Comparison of ENCODE assay signal across 29 cellular contexts in the genomic region with DNA sequence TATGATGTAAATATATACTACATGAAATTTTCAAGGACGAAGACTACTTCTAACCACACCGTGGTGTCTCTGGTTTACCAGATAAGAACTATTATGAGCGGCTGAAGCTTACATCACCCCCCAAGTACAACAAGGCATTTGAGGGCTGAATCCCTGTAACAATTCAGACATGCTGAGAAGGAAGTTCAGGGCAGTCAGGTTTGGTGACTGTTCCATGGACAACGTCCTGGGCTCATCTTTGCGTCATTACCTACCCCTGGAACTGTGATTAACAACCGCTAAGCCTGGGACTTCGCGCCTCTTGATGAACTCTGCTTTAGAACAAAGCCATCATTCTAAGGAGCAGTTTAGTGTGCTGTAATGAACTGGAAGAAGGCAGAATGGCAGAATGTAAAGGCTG.
DNase-seq lines count a peak whose midpoint lies in the region; FAIRE-seq and TF ChIP-seq lines count a peak whose summit lies in the region.
"Had no signal": no experiment of that assay in that cellular context is flagged by ENCODE, and none has a peak within 500 bp of the region (broad histone marks: within the 10 kb centered on the region; RNA-seq: fewer than 3 reads in every experiment).

No MANE protein-coding gene starts in this region.

- CTCF ChIA-PET in H1 (lab: Charles Lee; ENCODE audit: partially characterized antibody): interaction anchor here (1.1 kb wide), 1 partner anchor 49 kb away, joined by 4 read pairs; no protein-coding TSS in a partner anchor

- no peak overlapping the region for H2AK5ac ChIP-seq in H1 (ENCODE audit: low read depth, low read length)

- TF ChIP-seq CTCF in H1 (IDR thresholded peaks at IDR 0.05; ENCODE audit: control extremely low read depth in 1 of 3, insufficient read depth in 1 of 3, low read depth in 1 of 3, low read length in 3 of 3) (no peak), nephron progenitor cell (IDR thresholded peaks at IDR 0.05) (no peak), Peyer's patch (IDR thresholded peaks at IDR 0.05) (no peak), MM.1S (IDR thresholded peaks at IDR 0.05; ENCODE audit: low read length) (no peak), GM13977 (IDR thresholded peaks at IDR 0.05; ENCODE audit: extremely low read depth, insufficient read depth, missing control alignments) (no peak)

- H3K4me2 ChIP-seq in H1 (ENCODE audit: insufficient read depth in 1 of 2, low read depth in 2 of 2, low read length in 2 of 2): no peak overlapping the region
- H3K4me2 ChIP-seq in MM.1S (ENCODE audit: low read depth, low read length): no peak overlapping the region
- H3K4me2 ChIP-seq: A549 had no signal

- H3K4me3 ChIP-seq in H1 (ENCODE audit: extremely low read depth in 1 of 4, insufficient read depth in 2 of 4, low read depth in 3 of 4, low read length in 4 of 4) (no peak overlapping the region), Peyer's patch (no peak overlapping the region), MM.1S (ENCODE audit: low read length) (no peak overlapping the region)
- H3K4me3 ChIP-seq: A549, cardiac muscle cell, coronary artery, vagina had no signal

- H3K23ac ChIP-seq in H1 (ENCODE audit: insufficient read length): no peak overlapping the region

- no peak overlapping the region for H3K4ac ChIP-seq in H1 (replicated peaks; ENCODE audit: insufficient read length, low read depth, low read length)

- H3K9me2 ChIP-seq in MM.1S (replicated peaks; ENCODE audit: insufficient read depth, low read length): no peaks in the 10 kb centered on the region

- no peak overlapping the region for H2BK12ac ChIP-seq in H1 (ENCODE audit: low read depth, low read length)

- no peaks in the 10 kb centered on the region for H3K23me2 ChIP-seq in H1 (ENCODE audit: low read depth, low read length)

- H3K27ac Mint-ChIP-seq in nephron progenitor cell: peak overlapping the region; percentile 76
- H3K27ac Mint-ChIP-seq: activated CD4-positive, alpha-beta memory T cell treated with anti-CD3 and anti-CD28 coated beads for 36 hours; CD8-positive, alpha-beta memory T cell; memory B cell; T-cell had no signal

- no peaks in the 10 kb centered on the region for H3K4me1 ChIP-seq in H1 (replicated peaks in 1 of 4; ENCODE audit: control insufficient read depth in 3 of 4, insufficient read depth in 4 of 4, low read length in 3 of 4)
- H3K4me1 ChIP-seq in Peyer's patch: no peaks in the 10 kb centered on the region
- H3K4me1 ChIP-seq in MM.1S (ENCODE audit: low read length): 0 out of 2 replicates have a peak, but pooled peaks cover 6% of the 10 kb centered on the region
- H3K4me1 ChIP-seq: A549 had no signal

- no peak overlapping the region for H3K27ac ChIP-seq in H1 (ENCODE audit: low read depth, low read length)
- no peak overlapping the region for H3K27ac ChIP-seq in Peyer's patch
- no peak overlapping the region for H3K27ac ChIP-seq in MM.1S (ENCODE audit: low read length)
- H3K27ac ChIP-seq: A549, coronary artery, vagina had no signal

- H4K20me1 ChIP-seq in H1 (replicated peaks in 1 of 2; ENCODE audit: control insufficient read depth in 1 of 2, insufficient read depth in 2 of 2, low read length in 2 of 2) (no peaks in the 10 kb centered on the region), MM.1S (ENCODE audit: insufficient read depth, low read length) (no peaks in the 10 kb centered on the region)

- H3K27me3 ChIP-seq in H1 (replicated peaks in 1 of 4; ENCODE audit: control insufficient read depth in 3 of 4, extremely low read depth in 1 of 4, insufficient read depth in 3 of 4, low read length in 3 of 4) (no peaks in the 10 kb centered on the region), Peyer's patch (no peaks in the 10 kb centered on the region), MM.1S (replicated peaks; ENCODE audit: insufficient read depth, low read length) (no peaks in the 10 kb centered on the region)
- H3K27me3 ChIP-seq: cardiac muscle cell, vagina had no signal

- H3K36me3 ChIP-seq in H1 (ENCODE audit: control insufficient read depth in 2 of 4, insufficient read depth in 4 of 4, low read length in 3 of 4) (no peaks in the 10 kb centered on the region), Peyer's patch (no peaks in the 10 kb centered on the region), MM.1S (replicated peaks; ENCODE audit: insufficient read depth, low read length) (no peaks in the 10 kb centered on the region)
- H3K36me3 ChIP-seq: cardiac muscle cell, vagina had no signal

- H3K9ac ChIP-seq in H1 (replicated peaks in 1 of 4; ENCODE audit: extremely low read depth in 1 of 4, low read depth in 3 of 4, low read length in 3 of 4) (no peak overlapping the region), MM.1S (ENCODE audit: low read length) (no peak overlapping the region)

- no peaks in the 10 kb centered on the region for H3K79me2 ChIP-seq in H1 (ENCODE audit: control insufficient read depth in 1 of 2, insufficient read depth in 2 of 2, low read length in 2 of 2)
- no peaks in the 10 kb centered on the region for H3K79me2 ChIP-seq in MM.1S (ENCODE audit: low read length)

- H3K27me3 Mint-ChIP-seq in nephron progenitor cell (ENCODE audit: low read depth, poor library complexity): no peaks in the 10 kb centered on the region
- H3K27me3 Mint-ChIP-seq: activated CD4-positive, alpha-beta memory T cell treated with anti-CD3 and anti-CD28 coated beads for 36 hours; CD8-positive, alpha-beta memory T cell; T-cell had no signal

- no peak overlapping the region for H4K5ac ChIP-seq in H1 (ENCODE audit: insufficient read length, low read depth, low read length)

- 0 out of 2 replicates have a peak overlapping the region, but pooled peaks have one; percentile 61 for H2AFZ ChIP-seq in H1 (ENCODE audit: low read length)
- no peak overlapping the region for H2AFZ ChIP-seq in MM.1S (ENCODE audit: low read length)

- H3K36me3 Mint-ChIP-seq in nephron progenitor cell (ENCODE audit: low read depth): peaks cover 11% of the 10 kb centered on the region
- H3K36me3 Mint-ChIP-seq: activated CD4-positive, alpha-beta memory T cell treated with anti-CD3 and anti-CD28 coated beads for 36 hours; CD8-positive, alpha-beta memory T cell; memory B cell; T-cell had no signal

- H3K79me1 ChIP-seq in H1 (ENCODE audit: low read depth, low read length): no peaks in the 10 kb centered on the region

- in situ Hi-C loops in GM13977 (cut with MboI; ENCODE audit: low pct_unique_long_range_greater_than_20kb, low sequenced_read_pairs, unreplicated experiment): loop anchor here (25.0 kb wide), 2 partner anchors 701 to 801 kb away; partner anchors contain the start of gene PRICKLE1

- peaks cover 10% of the 10 kb centered on the region for H3K9me3 Mint-ChIP-seq in nephron progenitor cell
- H3K9me3 Mint-ChIP-seq: activated CD4-positive, alpha-beta memory T cell treated with anti-CD3 and anti-CD28 coated beads for 36 hours; memory B cell; T-cell had no signal

- no peak overlapping the region for H2BK120ac ChIP-seq in H1 (replicated peaks; ENCODE audit: low read depth, low read length)

- TF ChIP-seq EP300 in H1 (IDR thresholded peaks at IDR 0.05; ENCODE audit: borderline replicate concordance in 1 of 2, low read depth in 2 of 2, low read length in 2 of 2): no peak

- H3K9me3 ChIP-seq in H1 (ENCODE audit: insufficient read depth in 2 of 2, low read depth in 1 of 2, low read length in 1 of 2) (no peaks in the 10 kb centered on the region), Peyer's patch (no peaks in the 10 kb centered on the region), MM.1S (replicated peaks; ENCODE audit: insufficient read depth, low read length) (no peaks in the 10 kb centered on the region)
- H3K9me3 ChIP-seq: A549, vagina had no signal

- no peak for TF ChIP-seq POLR2A in H1 (IDR thresholded peaks at IDR 0.05; ENCODE audit: control extremely low read depth in 1 of 2, low read depth in 2 of 2, low read length in 2 of 2)
- no peak for TF ChIP-seq POLR2A in Peyer's patch (IDR thresholded peaks at IDR 0.05)

- 90% methylated on average over 8 of the region's 8 CpGs; no CpG with 5 or more reads in 1 of the 2 experiments for WGBS in H1 (ENCODE audit: extremely low coverage in 1 of 2, insufficient coverage in 1 of 2, insufficient read length in 1 of 2, insufficient replicate concordance in 2 of 2, low coverage in 1 of 2, low lambda C conversion rate in 2 of 2, missing lambda C conversion rate in 1 of 2), 2 experiments

- no peak overlapping the region for H2BK20ac ChIP-seq in H1 (ENCODE audit: low read length)

- FAIRE-seq in H1 (lab: Jason Lieb, UNC): no peak
- FAIRE-seq: A549, RCC 7860 had no signal

- DNase-seq in ELF-1 (ENCODE audit: low read depth, low spot score): peak; percentile 28
- DNase-seq in NOMO-1 treated with DMSO at 0.1 percent for 48 hours (lab: John Stamatoyannopoulos, UW; ENCODE audit: unreplicated experiment): peak; percentile 78
- DNase-seq in H1 (ENCODE audit: low read depth in 1 of 2, low spot score in 2 of 2): no peak
- DNase-seq in nephron progenitor cell: no peak
- no peak for DNase-seq in Peyer's patch
- no peak for DNase-seq in MM.1S
- no peak for DNase-seq in GM13977 (ENCODE audit: low spot score)
- DNase-seq in LoVo (ENCODE audit: low spot score): no peak
- DNase-seq: activated CD4-positive, alpha-beta memory T cell treated with anti-CD3 and anti-CD28 coated beads for 36 hours; activated CD4-positive, CD25-positive, alpha-beta regulatory T cell treated with anti-CD3 and anti-CD28 coated beads, Interleukin-2, amount 50 U/mL, for 72 hours; activated CD8-positive, alpha-beta memory T cell treated with anti-CD3 and anti-CD28 coated beads, Interleukin-2, amount 50 U/mL, for 48 hours; activated naive CD4-positive, alpha-beta T cell treated with anti-CD3 and anti-CD28 coated beads, Interleukin-2, amount 50 U/mL, for 16 hours; CD8-positive, alpha-beta memory T cell; effector memory CD4-positive, alpha-beta T cell; erythroblast; HCEC 1CT; Kasumi-1; NCI-H1105 treated with DMSO at 0.1 percent for 48 hours; NCI-H1930; NCI-H524; NK-92 treated with Interleukin-12 subunit alpha and Interleukin-12 subunit beta, amount 100 ng/mL, for 24 hours; stimulated activated naive CD8-positive, alpha-beta T cell treated with anti-CD3 and anti-CD28 coated beads, Interleukin-15, Interleukin-2, amounts not matched to agents 100 U/mL and 50 U/mL, for 24 hours; T-cell had no signal

- TF ChIP-seq RAD21 in H1 (IDR thresholded peaks at IDR 0.05 in 1 of 2, conservative IDR thresholded peaks at IDR 0.05 in 1 of 2; ENCODE audit: low read depth in 2 of 2, low read length in 2 of 2): no peak

- H2BK15ac ChIP-seq in H1 (ENCODE audit: low read length): no peak overlapping the region

- H3F3A ChIP-seq in MM.1S (ENCODE audit: insufficient read depth, low read length): peaks cover 5% of the 10 kb centered on the region; the same call in 1 of the 2 replicates

- POLR2A ChIA-PET in H1 (lab: Charles Lee; ENCODE audit: partially characterized antibody): no interaction called here

- no peak overlapping the region for H2BK5ac ChIP-seq in H1 (ENCODE audit: low read depth, low read length)

- no peak overlapping the region for H3K14ac ChIP-seq in H1 (ENCODE audit: insufficient read length)

- no peak overlapping the region for H3K56ac ChIP-seq in H1 (replicated peaks; ENCODE audit: insufficient read length, low read depth, low read length)

- H3K18ac ChIP-seq in H1 (ENCODE audit: extremely low read depth, low read length): no peak overlapping the region

- no peak overlapping the region; the same call in 1 of the 2 replicates for H4K8ac ChIP-seq in H1 (ENCODE audit: extremely low read depth, insufficient read depth, low read length)

- no peak overlapping the region for H4K91ac ChIP-seq in H1 (replicated peaks; ENCODE audit: insufficient read length, low read length)

- H3K4me3 Mint-ChIP-seq in nephron progenitor cell: no peak overlapping the region
- H3K4me3 Mint-ChIP-seq: activated CD4-positive, alpha-beta memory T cell treated with anti-CD3 and anti-CD28 coated beads for 36 hours; CD8-positive, alpha-beta memory T cell; memory B cell; T-cell had no signal

- H3K4me1 Mint-ChIP-seq in nephron progenitor cell: peaks cover 60% of the 10 kb centered on the region
- H3K4me1 Mint-ChIP-seq: CD8-positive, alpha-beta memory T cell; memory B cell; T-cell had no signal

Comparison
In these comparisons a context has a peak if more than half of its experiments do, and no peak if none do; other contexts are left out.
1. DNase-seq: peak in ELF-1 (single experiment) and NOMO-1 treated with DMSO at 0.1 percent for 48 hours (single experiment); none in H1 (0 of 2), nephron progenitor cell (single experiment), Peyer's patch (0 of 3), MM.1S (single experiment), GM13977 (single experiment) and LoVo (single experiment).